In the genomic region with DNA sequence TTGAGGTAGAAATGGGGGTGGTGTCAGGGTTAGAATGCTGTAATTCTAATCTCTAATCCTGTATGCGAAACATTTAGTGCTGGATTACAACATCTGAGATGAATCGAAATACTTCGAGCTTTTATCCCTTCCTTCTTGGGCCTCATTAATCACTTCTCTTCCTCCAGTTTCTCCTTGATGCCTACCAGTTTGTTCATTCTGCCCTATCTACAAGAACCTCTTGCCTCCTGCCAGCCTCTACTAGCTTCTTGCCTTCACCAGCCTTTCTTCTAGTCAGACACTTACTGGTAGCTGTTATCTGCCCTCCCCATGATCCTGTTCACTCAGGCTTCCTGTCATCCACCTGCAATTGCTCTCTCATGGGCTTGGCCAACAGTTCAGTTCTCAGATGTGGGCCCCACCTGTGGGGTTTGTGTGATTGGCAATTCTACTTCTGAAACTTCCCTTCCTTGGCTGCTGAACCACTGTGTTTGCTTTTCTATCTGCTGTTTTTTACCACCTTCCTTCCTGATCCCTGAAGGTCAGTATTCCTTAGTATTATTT, we compare ENCODE assay signal across 13 cellular contexts. TPM values are rescaled to one million over a fixed set of nuclear protein-coding genes. Genes with fewer than 3 reads are reported as not detected.
DNase-seq lines count a peak whose midpoint lies in the region; ATAC-seq and TF ChIP-seq lines count a peak whose summit lies in the region.
"Had no signal": no experiment of that assay in that cellular context is flagged by ENCODE, and none has a peak within 500 bp of the region (broad histone marks: within the 10 kb centered on the region; RNA-seq: fewer than 3 reads in every experiment).

No MANE protein-coding gene starts in this region.

- H3K4me1 Mint-ChIP-seq in MCF 10A (ENCODE audit: insufficient read depth, unreplicated experiment), result peaks cover 6% of the 10 kb centered on the region
- peaks cover 39% of the 10 kb centered on the region for H3K4me1 Mint-ChIP-seq in activated T-helper 1 cell treated with anti-CD3 and anti-CD28 coated beads, Interleukin-12 subunit alpha, Interleukin-12 subunit beta, Interleukin-2, Interleukin-4 antibody, amounts not matched to agents 30 ng/mL and 10 ng/mL and 1 ng/mL, durations not matched to agents 14 hours and 24 hours and 36 hours (ENCODE audit: low read depth)
- H3K4me1 Mint-ChIP-seq in naive thymus-derived CD8-positive, alpha-beta T cell, result peaks cover 20 to 34% (median 29%) of the 10 kb centered on the region in 4 donors

- no TSS peak for BruUV-seq in MCF 10A (replicated peaks; lab: Mats Ljungman, UMichigan)
- no TSS peak for BruUV-seq in mammary epithelial cell (replicated peaks; lab: Mats Ljungman, UMichigan)

- no peak overlapping the region for H3K4me3 Mint-ChIP-seq in MCF 10A (ENCODE audit: unreplicated experiment)
- no peak overlapping the region for H3K4me3 Mint-ChIP-seq in activated T-helper 1 cell treated with anti-CD3 and anti-CD28 coated beads, Interleukin-12 subunit alpha, Interleukin-12 subunit beta, Interleukin-2, Interleukin-4 antibody, amounts not matched to agents 30 ng/mL and 10 ng/mL and 1 ng/mL, durations not matched to agents 14 hours and 24 hours and 36 hours
- H3K4me3 Mint-ChIP-seq in naive thymus-derived CD8-positive, alpha-beta T cell, result peak overlapping the region in 7 of 10 donors; percentile 7 to 67 (median 27)

- H3K36me3 ChIP-seq in mammary epithelial cell (ENCODE audit: insufficient read depth, low read length) (peaks cover 48% of the 10 kb centered on the region), upper lobe of right lung (peaks cover 94% of the 10 kb centered on the region)

- H3K4me2 ChIP-seq in mammary epithelial cell (ENCODE audit: insufficient read depth, low read depth, low read length), result no peak overlapping the region

- peaks cover 90% of the 10 kb centered on the region for H3K36me3 Mint-ChIP-seq in MCF 10A (ENCODE audit: insufficient read depth, unreplicated experiment)
- H3K36me3 Mint-ChIP-seq in activated T-helper 1 cell treated with anti-CD3 and anti-CD28 coated beads, Interleukin-12 subunit alpha, Interleukin-12 subunit beta, Interleukin-2, Interleukin-4 antibody, amounts not matched to agents 30 ng/mL and 10 ng/mL and 1 ng/mL, durations not matched to agents 14 hours and 24 hours and 36 hours (ENCODE audit: low read depth), result peaks cover 62% of the 10 kb centered on the region
- peaks cover 4 to 89% (median 18%) of the 10 kb centered on the region in 3 donors for H3K36me3 Mint-ChIP-seq in naive thymus-derived CD8-positive, alpha-beta T cell

- H3K79me2 ChIP-seq in mammary epithelial cell (ENCODE audit: insufficient read depth, low read length), result peaks cover 38% of the 10 kb centered on the region

- dilution Hi-C loops in mammary epithelial cell (cut with HindIII; ENCODE audit: low sequenced_read_pairs), result no loop called here

- CTCF ChIA-PET in MCF 10A (lab: Yijun Ruan, JAX), result interaction anchor here (0.7 kb wide), 2 partner anchors 74 to 538 kb away, joined by 3 to 4 read pairs; no protein-coding TSS in a partner anchor
- CTCF ChIA-PET in mammary epithelial cell (lab: Charles Lee; ENCODE audit: low non-redundant PET), result no interaction called here

- H3K27me3 ChIP-seq in mammary epithelial cell (ENCODE audit: insufficient read depth, low read length) (no peaks in the 10 kb centered on the region), upper lobe of right lung (no peaks in the 10 kb centered on the region)
- H3K27me3 ChIP-seq: left lung had no signal

- no peaks in the 10 kb centered on the region for H4K20me1 ChIP-seq in mammary epithelial cell (ENCODE audit: insufficient read depth, low read length)

- H3K27ac Mint-ChIP-seq in MCF 10A (ENCODE audit: low read depth, unreplicated experiment), result peak overlapping the region; percentile 21
- H3K27ac Mint-ChIP-seq in activated T-helper 1 cell treated with anti-CD3 and anti-CD28 coated beads, Interleukin-12 subunit alpha, Interleukin-12 subunit beta, Interleukin-2, Interleukin-4 antibody, amounts not matched to agents 30 ng/mL and 10 ng/mL and 1 ng/mL, durations not matched to agents 14 hours and 24 hours and 36 hours, result peak overlapping the region; percentile 81
- H3K27ac Mint-ChIP-seq in naive thymus-derived CD8-positive, alpha-beta T cell, result peak overlapping the region; percentile 18 to 92 (median 54)

- in situ Hi-C loops in mammary epithelial cell (cut with MboI; ENCODE audit: low sequenced_read_pairs in 2 of 2), result no loop called here

- no peaks in the 10 kb centered on the region for H3K4me1 ChIP-seq in mammary epithelial cell (ENCODE audit: insufficient read depth, low read length)
- peaks cover 19% of the 10 kb centered on the region for H3K4me1 ChIP-seq in upper lobe of right lung

- no peak overlapping the region for H2AFZ ChIP-seq in mammary epithelial cell (ENCODE audit: low read depth, low read length)

- ATAC-seq in naive thymus-derived CD8-positive, alpha-beta T cell, result peak; percentile 74 to 96
- ATAC-seq in upper lobe of right lung (peak; percentile 15), GM18511 (IDR thresholded peaks at IDR 0.05; ENCODE audit: unreplicated experiment) (no peak), GM18861 (IDR thresholded peaks at IDR 0.05; ENCODE audit: unreplicated experiment) (no peak)
- ATAC-seq: GM12878 had no signal

- no peak overlapping the region for H3K9ac ChIP-seq in mammary epithelial cell (ENCODE audit: insufficient read depth, low read length)

- no peak for DNase-seq in MCF 10A (ENCODE audit: unreplicated experiment)
- no peak for DNase-seq in mammary epithelial cell
- DNase-seq in activated T-helper 1 cell treated with anti-CD3 and anti-CD28 coated beads, Interleukin-12 subunit alpha, Interleukin-12 subunit beta, Interleukin-2, Interleukin-4 antibody, amounts not matched to agents 30 ng/mL and 10 ng/mL and 1 ng/mL, durations not matched to agents 14 hours and 24 hours and 36 hours (ENCODE audit: low spot score), result no peak
- peak in 5 of 10 donors; percentile 14 to 52 (median 28) for DNase-seq in naive thymus-derived CD8-positive, alpha-beta T cell
- DNase-seq in upper lobe of right lung, result no peak
- no peak for DNase-seq in erythroblast (lab: John Stamatoyannopoulos, UW)
- DNase-seq: activated effector memory CD4-positive, alpha-beta T cell treated with Interleukin-2 at 50 U/mL for 16 hours; hypothalamus; left lung; WERI-Rb-1 had no signal

- no peak for TF ChIP-seq CTCF in MCF 10A (IDR thresholded peaks at IDR 0.05; ENCODE audit: unreplicated experiment)
- no peak for TF ChIP-seq CTCF in mammary epithelial cell (conservative IDR thresholded peaks at IDR 0.05 in 1 of 2, IDR thresholded peaks at IDR 0.05 in 1 of 2; ENCODE audit: extremely low read depth in 1 of 2, insufficient read depth in 1 of 2, low read depth in 1 of 2, low read length in 2 of 2)
- TF ChIP-seq CTCF in upper lobe of right lung (IDR thresholded peaks at IDR 0.05), result no peak

- no peaks in the 10 kb centered on the region for H3K27me3 Mint-ChIP-seq in MCF 10A (ENCODE audit: insufficient read depth, unreplicated experiment)
- no peaks in the 10 kb centered on the region for H3K27me3 Mint-ChIP-seq in activated T-helper 1 cell treated with anti-CD3 and anti-CD28 coated beads, Interleukin-12 subunit alpha, Interleukin-12 subunit beta, Interleukin-2, Interleukin-4 antibody, amounts not matched to agents 30 ng/mL and 10 ng/mL and 1 ng/mL, durations not matched to agents 14 hours and 24 hours and 36 hours (ENCODE audit: insufficient read depth)
- no peaks in the 10 kb centered on the region for H3K27me3 Mint-ChIP-seq in naive thymus-derived CD8-positive, alpha-beta T cell

- 36% methylated on average over 3 of the region's 3 CpGs for WGBS in mammary epithelial cell (ENCODE audit: low coverage, missing lambda C conversion rate)

- no peak overlapping the region for H3K27ac ChIP-seq in mammary epithelial cell (ENCODE audit: insufficient read depth, low read depth, low read length)
- peak overlapping the region; percentile 55 for H3K27ac ChIP-seq in upper lobe of right lung
- H3K27ac ChIP-seq: WERI-Rb-1 had no signal

- intact Hi-C loops in MCF 10A (cut with micrococcal nuclease) (no loop called here), mammary epithelial cell (cut with micrococcal nuclease) (no loop called here), upper lobe of right lung (cut with DNase I) (no loop called here)
- intact Hi-C loops in activated T-helper 1 cell treated with anti-CD3 and anti-CD28 coated beads, Interleukin-12 subunit alpha, Interleukin-12 subunit beta, Interleukin-2, Interleukin-4 antibody, amounts not matched to agents 30 ng/mL and 10 ng/mL and 1 ng/mL, durations not matched to agents 14 hours and 24 hours and 36 hours (cut with micrococcal nuclease), result no loop called here

- H3K4me3 ChIP-seq in mammary epithelial cell (replicated peaks in 1 of 3; ENCODE audit: insufficient read depth in 1 of 3, low read depth in 2 of 3, low read length in 3 of 3) (no peak overlapping the region), upper lobe of right lung (no peak overlapping the region)
- H3K4me3 ChIP-seq: GM12878, left lung had no signal

- no peaks in the 10 kb centered on the region for H3K9me3 Mint-ChIP-seq in MCF 10A (ENCODE audit: unreplicated experiment)
- H3K9me3 Mint-ChIP-seq in activated T-helper 1 cell treated with anti-CD3 and anti-CD28 coated beads, Interleukin-12 subunit alpha, Interleukin-12 subunit beta, Interleukin-2, Interleukin-4 antibody, amounts not matched to agents 30 ng/mL and 10 ng/mL and 1 ng/mL, durations not matched to agents 14 hours and 24 hours and 36 hours, result no peaks in the 10 kb centered on the region
- H3K9me3 Mint-ChIP-seq in naive thymus-derived CD8-positive, alpha-beta T cell, result no peaks in the 10 kb centered on the region

- no peak for TF ChIP-seq POLR2A in erythroblast (IDR thresholded peaks at IDR 0.05; ENCODE audit: low read length)

- H3K9me3 ChIP-seq in mammary epithelial cell (replicated peaks; ENCODE audit: insufficient read depth, low read length) (no peaks in the 10 kb centered on the region), upper lobe of right lung (no peaks in the 10 kb centered on the region)
- H3K9me3 ChIP-seq: left lung had no signal

- POLR2A ChIA-PET in MCF 10A (lab: Yijun Ruan, JAX), result interaction anchor here (0.8 kb wide), 3 partner anchors 9 to 53 kb away, joined by 3 to 4 read pairs (median 3); no protein-coding TSS in a partner anchor
- POLR2A ChIA-PET in naive thymus-derived CD8-positive, alpha-beta T cell (lab: Charles Lee), result interaction anchor here (0.6 to 1.7 kb wide), 2 partner anchors 14 to 25 kb away, joined by 4 to 8 read pairs; a partner anchor contains a TSS

RNA-seq across cellular contexts. Expression of a gene that starts 15.4 kb away (rescaled TPM):
- 31.7 and 32.6 TPM in 2 replicates for total RNA-seq in MCF 10A (2022)
- 10 to 100 TPM; 38.5 to 40.2 TPM for total RNA-seq in mammary epithelial cell
- 22.0 TPM for polyA plus RNA-seq in mammary epithelial cell
- polyA minus RNA-seq in mammary epithelial cell, result 103 TPM
- 36.6 and 40.9 TPM in 2 replicates for total RNA-seq in activated T-helper 1 cell treated with anti-CD3 and anti-CD28 coated beads, Interleukin-12 subunit alpha, Interleukin-12 subunit beta, Interleukin-2, Interleukin-4 antibody, amounts not matched to agents 30 ng/mL and 10 ng/mL and 1 ng/mL, durations not matched to agents 14 hours and 24 hours and 36 hours
- 10 to 100 TPM; 20.1 to 22.9 TPM for total RNA-seq in naive thymus-derived CD8-positive, alpha-beta T cell
- 1 to 10 TPM; 3.4 to 5.8 (median 4.0) TPM for polyA plus RNA-seq in naive thymus-derived CD8-positive, alpha-beta T cell
- total RNA-seq in upper lobe of right lung, result 48.6 TPM

RNA-seq across cellular contexts. Expression of a gene that starts 25.0 kb away (rescaled TPM):
- 254 and 271 TPM in 2 replicates for total RNA-seq in MCF 10A (2022)
- 100 to 1,000 TPM; 294 to 300 TPM for total RNA-seq in mammary epithelial cell
- 223 TPM for polyA plus RNA-seq in mammary epithelial cell
- 528 TPM for polyA minus RNA-seq in mammary epithelial cell
- 203 and 219 TPM in 2 replicates for total RNA-seq in activated T-helper 1 cell treated with anti-CD3 and anti-CD28 coated beads, Interleukin-12 subunit alpha, Interleukin-12 subunit beta, Interleukin-2, Interleukin-4 antibody, amounts not matched to agents 30 ng/mL and 10 ng/mL and 1 ng/mL, durations not matched to agents 14 hours and 24 hours and 36 hours
- 100 to 1,000 TPM; 303 to 309 TPM for total RNA-seq in naive thymus-derived CD8-positive, alpha-beta T cell
- 100 to 1,000 TPM; 143 to 182 (median 144) TPM for polyA plus RNA-seq in naive thymus-derived CD8-positive, alpha-beta T cell
- total RNA-seq in upper lobe of right lung, result 264 TPM

RNA-seq across cellular contexts. Expression of a gene that starts 25.2 kb away (rescaled TPM):
- total RNA-seq in MCF 10A (2022) (670 and 743 TPM in 2 replicates), mammary epithelial cell (100 to 1,000 TPM; 617 to 628 TPM), upper lobe of right lung (444 TPM)
- 360 TPM for polyA plus RNA-seq in mammary epithelial cell
- 893 TPM for polyA minus RNA-seq in mammary epithelial cell
- 270 and 273 TPM in 2 replicates for total RNA-seq in activated T-helper 1 cell treated with anti-CD3 and anti-CD28 coated beads, Interleukin-12 subunit alpha, Interleukin-12 subunit beta, Interleukin-2, Interleukin-4 antibody, amounts not matched to agents 30 ng/mL and 10 ng/mL and 1 ng/mL, durations not matched to agents 14 hours and 24 hours and 36 hours
- 100 to 1,000 TPM; 133 to 148 TPM for total RNA-seq in naive thymus-derived CD8-positive, alpha-beta T cell
- polyA plus RNA-seq in naive thymus-derived CD8-positive, alpha-beta T cell, result 10 to 100 TPM; 32.2 to 71.1 (median 45.7) TPM

Comparison
In these comparisons a context has a peak if more than half of its experiments do, and no peak if none do; other contexts are left out.
1. H3K27ac Mint-ChIP-seq: peak in every context shown above with its lines; median percentile 81 in activated T-helper 1 cell treated with anti-CD3 and anti-CD28 coated beads, Interleukin-12 subunit alpha, Interleukin-12 subunit beta, Interleukin-2, Interleukin-4 antibody, amounts not matched to agents 30 ng/mL and 10 ng/mL and 1 ng/mL, durations not matched to agents 14 hours and 24 hours and 36 hours; 54 in naive thymus-derived CD8-positive, alpha-beta T cell; 21 in MCF 10A.
2. H3K4me3 Mint-ChIP-seq: peak in naive thymus-derived CD8-positive, alpha-beta T cell (7 of 10); none in MCF 10A (single experiment) and activated T-helper 1 cell treated with anti-CD3 and anti-CD28 coated beads, Interleukin-12 subunit alpha, Interleukin-12 subunit beta, Interleukin-2, Interleukin-4 antibody, amounts not matched to agents 30 ng/mL and 10 ng/mL and 1 ng/mL, durations not matched to agents 14 hours and 24 hours and 36 hours (single experiment).
3. ATAC-seq: peak in naive thymus-derived CD8-positive, alpha-beta T cell (2 of 2) and upper lobe of right lung (single experiment); none in GM18511 (single experiment) and GM18861 (single experiment).